ENCODE assay signal across 8 cellular contexts in the genomic region with DNA sequence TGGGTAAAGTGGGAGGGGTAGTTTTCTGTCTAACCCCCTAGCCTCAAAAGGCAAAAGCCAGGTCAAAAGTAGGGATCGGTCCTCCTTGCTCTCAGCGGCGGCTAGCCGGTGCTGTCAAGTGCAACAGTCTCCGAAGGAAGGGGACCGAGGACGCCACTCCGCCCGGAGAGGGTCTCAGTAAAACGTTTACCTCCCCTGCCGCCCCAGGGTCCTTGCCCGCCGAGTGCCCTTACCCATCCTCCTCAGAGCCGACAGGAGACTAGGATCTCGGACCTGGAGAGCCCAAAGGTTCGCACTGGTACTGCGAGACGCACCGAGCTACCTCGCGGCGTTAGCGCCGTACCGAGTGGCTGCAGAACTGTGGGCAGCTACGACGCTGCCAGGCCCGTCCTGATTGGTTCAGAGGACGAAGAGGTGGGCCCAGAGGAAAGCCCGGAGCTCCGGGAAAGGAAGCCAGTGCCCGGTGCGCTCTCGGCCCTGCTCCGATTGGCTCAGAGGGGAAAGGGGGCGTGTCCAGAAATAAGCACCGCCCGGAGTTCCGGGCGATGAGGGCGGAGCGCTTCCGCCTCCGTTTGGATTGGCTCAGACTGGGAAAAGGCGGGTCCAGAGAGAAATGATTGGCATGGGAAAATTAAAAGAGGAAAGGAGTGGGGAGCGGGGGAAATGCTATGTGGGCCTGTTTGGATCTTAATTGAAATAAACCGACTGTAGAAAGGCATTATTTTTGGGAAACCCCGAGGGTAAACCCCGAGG. TPM values are rescaled to one million over a fixed set of nuclear protein-coding genes. Genes with fewer than 3 reads are reported as not detected.
A peak's percentile ranks its signal among the peaks of the same experiment; 100 is the strongest.
DNase-seq lines count a peak whose midpoint lies in the region; ATAC-seq and TF ChIP-seq lines count a peak whose summit lies in the region.
"Not testable (repeated sequence)": the region's sequence is repeated elsewhere in the genome, so short reads cannot be mapped to it uniquely, and the experiment has no call there.

A gene with protein sequence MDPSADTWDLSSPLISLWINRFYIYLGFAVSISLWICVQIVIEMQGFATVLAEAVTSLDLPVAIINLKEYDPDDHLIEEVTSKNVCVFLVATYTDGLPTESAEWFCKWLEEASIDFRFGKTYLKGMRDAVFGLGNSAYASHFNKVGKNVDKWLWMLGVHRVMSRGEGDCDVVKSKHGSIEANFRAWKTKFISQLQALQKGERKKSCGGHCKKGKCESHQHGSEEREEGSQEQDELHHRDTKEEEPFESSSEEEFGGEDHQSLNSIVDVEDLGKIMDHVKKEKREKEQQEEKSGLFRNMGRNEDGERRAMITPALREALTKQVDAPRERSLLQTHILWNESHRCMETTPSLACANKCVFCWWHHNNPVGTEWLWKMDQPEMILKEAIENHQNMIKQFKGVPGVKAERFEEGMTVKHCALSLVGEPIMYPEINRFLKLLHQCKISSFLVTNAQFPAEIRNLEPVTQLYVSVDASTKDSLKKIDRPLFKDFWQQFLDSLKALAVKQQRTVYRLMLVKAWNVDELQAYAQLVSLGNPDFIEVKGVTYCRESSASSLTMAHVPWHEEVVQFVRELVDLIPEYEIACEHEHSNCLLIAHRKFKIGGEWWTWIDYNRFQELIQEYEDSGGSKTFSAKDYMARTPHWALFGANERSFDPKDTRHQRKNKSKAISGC (minus strand): TSS at position 362 of the 753 bp plus-strand sequence. CDS start 125 bp downstream, at position 237.

- not testable (repeated sequence) for H4K8ac ChIP-seq in neuronal stem cell (ENCODE audit: low read depth, low read length)

- H3K27ac ChIP-seq in gastroesophageal sphincter, result peak within 1 kb of the TSS; percentile 91 to 99 (median 96)
- H3K27ac ChIP-seq in neuronal stem cell (replicated peaks; ENCODE audit: low read length), result not testable (repeated sequence)
- H3K27ac ChIP-seq in subcutaneous abdominal adipose tissue (ENCODE audit: low read depth, low read length), result peak within 1 kb of the TSS; percentile 60

- DNase-seq in GM06990 (ENCODE audit: extremely low read depth, insufficient read length) (peak; percentile 96), NB4 (ENCODE audit: low read depth) (peak; percentile 99), SK-N-DZ (ENCODE audit: low spot score) (peak; percentile 98), neuronal stem cell (ENCODE audit: low spot score) (peak; percentile 98)
- peak; percentile 96 for DNase-seq in activated naive CD4-positive, alpha-beta T cell treated with anti-CD3 and anti-CD28 coated beads, Interleukin-2, amount 50 U/mL, for 16 hours

- peak; percentile 88 for ATAC-seq in HG02571 (IDR thresholded peaks at IDR 0.05; ENCODE audit: unreplicated experiment)
- peak; percentile 95 for ATAC-seq in gastroesophageal sphincter

- not testable (repeated sequence) for H2BK5ac ChIP-seq in neuronal stem cell (ENCODE audit: low read length)

- H3K4me1 ChIP-seq in gastroesophageal sphincter (peaks cover 6 to 46% (median 17%) of the 10 kb centered on the region in 3 donors), subcutaneous abdominal adipose tissue (ENCODE audit: control insufficient read depth in 5 of 5, insufficient read depth in 5 of 5, low read length in 5 of 5) (peaks cover 2 to 21% (median 11%) of the 10 kb centered on the region in 5 donors)
- H3K4me1 ChIP-seq in neuronal stem cell (ENCODE audit: control insufficient read depth in 2 of 2, insufficient read depth in 1 of 2, low read depth in 1 of 2, low read length in 2 of 2), result not testable (repeated sequence)

- 0% methylated on average over 5 to 20 of the region's 49 CpGs for WGBS in gastroesophageal sphincter (ENCODE audit: low coverage in 1 of 2), 2 donors
- WGBS in neuronal stem cell (ENCODE audit: extremely low coverage in 2 of 2, insufficient read length in 2 of 2, insufficient replicate concordance in 1 of 2), 2 donors, result no CpG with 5 or more reads among the region's 49 CpGs

- not testable (repeated sequence) for TF ChIP-seq CTCF in GM06990 (IDR thresholded peaks at IDR 0.05; ENCODE audit: insufficient read depth, low read length, poor library complexity, severe bottlenecking); NB4 (IDR thresholded peaks at IDR 0.05; ENCODE audit: low read depth, low read length)
- TF ChIP-seq CTCF in gastroesophageal sphincter (IDR thresholded peaks at IDR 0.05), result peak in 2 of 4 experiments; percentile 42 to 47

- H4K91ac ChIP-seq in neuronal stem cell (ENCODE audit: low read depth, low read length, poor library complexity), result not testable (repeated sequence)

- H3K4me2 ChIP-seq in neuronal stem cell (ENCODE audit: insufficient read depth, low read length, poor library complexity, severe bottlenecking), result peak within 1 kb of the TSS; percentile 91

- peak within 1 kb of the TSS; percentile 62 for H3K4me3 ChIP-seq in GM06990 (replicated peaks; ENCODE audit: low read depth, low read length)
- H3K4me3 ChIP-seq in NB4 (ENCODE audit: low read depth, low read length), result peak within 1 kb of the TSS; percentile 93
- peak within 1 kb of the TSS; percentile 73 to 76 for H3K4me3 ChIP-seq in gastroesophageal sphincter
- peak within 1 kb of the TSS; percentile 88 to 91 for H3K4me3 ChIP-seq in neuronal stem cell (ENCODE audit: low read length in 2 of 2)
- peak within 1 kb of the TSS; percentile 79 to 86 (median 85) for H3K4me3 ChIP-seq in subcutaneous abdominal adipose tissue (ENCODE audit: low read depth in 1 of 5, low read length in 5 of 5)

- H3K9me3 ChIP-seq in gastroesophageal sphincter; neuronal stem cell (replicated peaks in 1 of 2; ENCODE audit: control insufficient read depth in 2 of 2, insufficient read depth in 1 of 2, low read depth in 1 of 2, low read length in 2 of 2); subcutaneous abdominal adipose tissue (ENCODE audit: control insufficient read depth in 5 of 5, low read length in 5 of 5): not testable (repeated sequence)

- H3K14ac ChIP-seq in neuronal stem cell (ENCODE audit: low read length), result not testable (repeated sequence)

- H2AFZ ChIP-seq in neuronal stem cell (ENCODE audit: low read length), result peak within 1 kb of the TSS; percentile 85

- H2BK12ac ChIP-seq in neuronal stem cell (ENCODE audit: low read length), result not testable (repeated sequence)

- not testable (repeated sequence) for H3K4ac ChIP-seq in neuronal stem cell (ENCODE audit: low read length)

- H3K9ac ChIP-seq in neuronal stem cell (ENCODE audit: low read depth, low read length, poor library complexity) (peak within 1 kb of the TSS; percentile 70), subcutaneous abdominal adipose tissue (ENCODE audit: low read length in 5 of 5) (peak within 1 kb of the TSS; percentile 56 to 84 (median 73))

- H2BK120ac ChIP-seq in neuronal stem cell (ENCODE audit: low read depth, low read length), result not testable (repeated sequence)

- peak within 1 kb of the TSS; percentile 95 for H3K23ac ChIP-seq in neuronal stem cell (ENCODE audit: low read depth, low read length, poor library complexity)

- H3K18ac ChIP-seq in neuronal stem cell (ENCODE audit: low read length), result not testable (repeated sequence)

- peak; percentile 91 for TF ChIP-seq POLR2A in NB4 (IDR thresholded peaks at IDR 0.05; ENCODE audit: extremely low read depth, insufficient read length)
- TF ChIP-seq POLR2A in gastroesophageal sphincter (IDR thresholded peaks at IDR 0.05), result peak; percentile 75 to 83

- not testable (repeated sequence) for TF ChIP-seq EP300 in gastroesophageal sphincter (IDR thresholded peaks at IDR 0.05)

- not testable (repeated sequence) for H3K27me3 ChIP-seq in GM06990 (replicated peaks; ENCODE audit: control insufficient read depth, insufficient read depth, low read length); gastroesophageal sphincter; neuronal stem cell (ENCODE audit: control insufficient read depth in 3 of 3, insufficient read depth in 3 of 3, low read depth in 1 of 3, low read length in 3 of 3); subcutaneous abdominal adipose tissue (ENCODE audit: control insufficient read depth in 5 of 5, insufficient read depth in 4 of 5, low read length in 5 of 5)

- not testable (repeated sequence) for H2AK5ac ChIP-seq in neuronal stem cell (ENCODE audit: low read depth, low read length)

- H2BK15ac ChIP-seq in neuronal stem cell (ENCODE audit: low read length), result not testable (repeated sequence)

- not testable (repeated sequence) for H3K79me1 ChIP-seq in neuronal stem cell (ENCODE audit: low read depth, low read length)

- H3K36me3 ChIP-seq in GM06990 (ENCODE audit: control insufficient read depth, insufficient read depth, low read length), result not testable (repeated sequence)
- peaks cover 0 to 21% of the 10 kb centered on the region in 2 donors for H3K36me3 ChIP-seq in gastroesophageal sphincter
- H3K36me3 ChIP-seq in neuronal stem cell (replicated peaks in 1 of 2; ENCODE audit: control insufficient read depth in 2 of 2, insufficient read depth in 2 of 2, low read length in 2 of 2), result peaks cover 2 to 20% of the 10 kb centered on the region in 2 donors
- H3K36me3 ChIP-seq in subcutaneous abdominal adipose tissue (ENCODE audit: control insufficient read depth in 5 of 5, insufficient read depth in 5 of 5, low read length in 5 of 5), result peaks cover 8 to 15% (median 13%) of the 10 kb centered on the region in 5 donors

RNA-seq across cellular contexts. Expression of the gene that starts here (rescaled TPM):
- 1.2 and 1.9 TPM in 2 replicates for polyA plus RNA-seq in SK-N-DZ (2014; cell fraction: cytosol; rRNA removed)
- polyA plus RNA-seq in SK-N-DZ (2014; cell fraction: nucleus; rRNA removed), result 2.3 and 3.1 TPM in 2 replicates
- total RNA-seq in gastroesophageal sphincter, result 1 to 10 TPM; 1.7 to 4.5 (median 3.2) TPM
- 1.1 TPM for polyA plus RNA-seq in neuronal stem cell (2013, experiment 1 of 2)
- 0.82 TPM for polyA plus RNA-seq in neuronal stem cell (2013, experiment 2 of 2)
